In the genomic region with DNA sequence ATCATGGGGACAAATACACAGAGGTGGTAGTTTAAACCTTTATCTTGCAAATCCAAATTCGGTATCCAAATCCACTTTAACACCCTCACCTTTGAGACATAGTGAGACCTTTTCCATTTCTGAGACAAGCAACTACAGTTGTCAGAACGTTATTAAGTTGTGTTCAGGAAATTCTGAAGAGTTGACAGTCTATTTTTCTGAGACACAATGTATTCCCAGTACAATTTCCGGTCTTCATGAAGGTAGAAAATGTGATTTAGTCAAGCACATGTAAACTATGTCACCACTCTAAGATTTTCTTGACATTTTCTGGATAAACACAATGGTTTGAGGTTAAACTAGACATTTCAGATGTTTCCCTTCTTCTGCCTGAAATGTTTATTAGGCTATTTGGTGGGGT, we compare ENCODE assay signal across 32 cellular contexts. TPM values are rescaled to one million over a fixed set of nuclear protein-coding genes. Genes with fewer than 3 reads are reported as not detected.
"Had no signal": no experiment of that assay in that cellular context is flagged by ENCODE, and none has a peak within 500 bp of the region (broad histone marks: within the 10 kb centered on the region; RNA-seq: fewer than 3 reads in every experiment).

No MANE protein-coding gene starts in this region.

- H3K4me3 Mint-ChIP-seq: activated B cell treated with CpG ODN at 0.5 μM for 24 hours; activated CD8-positive, alpha-beta T cell treated with anti-CD3 and anti-CD28 coated beads for 36 hours; activated naive CD4-positive, alpha-beta T cell treated with anti-CD3 and anti-CD28 coated beads for 36 hours; activated naive CD4-positive, alpha-beta T cell treated with anti-CD3 and anti-CD28 coated beads, Interleukin-2, amount 50 U/mL, for 24 hours; activated naive CD8-positive, alpha-beta T cell treated with anti-CD3 and anti-CD28 coated beads for 36 hours; activated naive CD8-positive, alpha-beta T cell treated with anti-CD3 and anti-CD28 coated beads, Interleukin-2, amount 50 U/mL, for 24 hours; activated T-cell treated with anti-CD3 and anti-CD28 coated beads, Interleukin-2, amount 50 U/mL, for 4 hours; brain; T-helper 17 cell; T-helper 2 cell treated with Interferon-gamma antibody and Interleukin-4, amounts not matched to agents 5 μg/mL and 100 μg/mL, for 36 hours had no signal

- H3K4me3 ChIP-seq: adrenal gland, breast epithelium, cardiac muscle cell, colonic mucosa, esophagus squamous epithelium had no signal

- H3K9me3 Mint-ChIP-seq: activated CD8-positive, alpha-beta T cell treated with anti-CD3 and anti-CD28 coated beads for 36 hours; activated naive CD4-positive, alpha-beta T cell treated with anti-CD3 and anti-CD28 coated beads for 36 hours; activated naive CD4-positive, alpha-beta T cell treated with anti-CD3 and anti-CD28 coated beads, Interleukin-2, amount 50 U/mL, for 24 hours; activated naive CD8-positive, alpha-beta T cell treated with anti-CD3 and anti-CD28 coated beads, Interleukin-2, amount 50 U/mL, for 24 hours; activated T-cell treated with anti-CD3 and anti-CD28 coated beads, Interleukin-2, amount 50 U/mL, for 4 hours; activated T-helper 2 cell treated with anti-CD3 and anti-CD28 coated beads, Interferon-gamma antibody, Interleukin-2, Interleukin-4, amounts not matched to agents 10 μg/mL and 5 μg/mL and 100 μg/mL, durations not matched to agents 14 hours and 24 hours and 36 hours; brain; T-helper 2 cell treated with Interferon-gamma antibody and Interleukin-4, amounts not matched to agents 5 μg/mL and 100 μg/mL, for 36 hours had no signal

- H3K9me3 ChIP-seq: adrenal gland, breast epithelium, colonic mucosa, esophagus squamous epithelium had no signal

- H3K4me1 Mint-ChIP-seq: activated B cell treated with CpG ODN at 0.5 μM for 24 hours; activated naive CD4-positive, alpha-beta T cell treated with anti-CD3 and anti-CD28 coated beads, Interleukin-2, amount 50 U/mL, for 24 hours; activated naive CD8-positive, alpha-beta T cell treated with anti-CD3 and anti-CD28 coated beads for 36 hours; activated naive CD8-positive, alpha-beta T cell treated with anti-CD3 and anti-CD28 coated beads, Interleukin-2, amount 50 U/mL, for 24 hours; brain; T-helper 17 cell had no signal

- H3K36me3 ChIP-seq: adrenal gland, breast epithelium, cardiac muscle cell, colonic mucosa, esophagus squamous epithelium, WERI-Rb-1 had no signal

- H3K4me1 ChIP-seq: adrenal gland, breast epithelium, colonic mucosa, esophagus squamous epithelium had no signal

- H3K36me3 Mint-ChIP-seq: activated naive CD4-positive, alpha-beta T cell treated with anti-CD3 and anti-CD28 coated beads, Interleukin-2, amount 50 U/mL, for 24 hours; activated naive CD8-positive, alpha-beta T cell treated with anti-CD3 and anti-CD28 coated beads for 36 hours; brain had no signal

- H3K27me3 Mint-ChIP-seq: activated B cell treated with CpG ODN at 0.5 μM for 24 hours; activated CD8-positive, alpha-beta T cell treated with anti-CD3 and anti-CD28 coated beads for 36 hours; activated naive CD4-positive, alpha-beta T cell treated with anti-CD3 and anti-CD28 coated beads, Interleukin-2, amount 50 U/mL, for 24 hours; activated naive CD8-positive, alpha-beta T cell treated with anti-CD3 and anti-CD28 coated beads, Interleukin-2, amount 50 U/mL, for 24 hours; T-helper 17 cell had no signal

- DNase-seq: activated B cell treated with CpG ODN at 0.5 μM for 24 hours; activated CD4-positive, alpha-beta T cell treated with anti-CD3 and anti-CD28 coated beads for 48 hours; activated CD4-positive, alpha-beta T cell treated with anti-CD3 and anti-CD28 coated beads, Interleukin-2, amount 50 U/mL, for 1 hour; activated CD4-positive, alpha-beta T cell treated with anti-CD3 and anti-CD28 coated beads, Interleukin-2, amount 50 U/mL, for 48 hours; activated CD8-positive, alpha-beta memory T cell treated with anti-CD3 and anti-CD28 coated beads for 24 hours; activated CD8-positive, alpha-beta T cell treated with anti-CD3 and anti-CD28 coated beads for 36 hours; activated effector memory CD4-positive, alpha-beta T cell treated with anti-CD3 and anti-CD28 coated beads, Interleukin-2, amount 50 U/mL, for 16 hours; activated naive CD4-positive, alpha-beta T cell treated with anti-CD3 and anti-CD28 coated beads for 36 hours; activated naive CD8-positive, alpha-beta T cell treated with anti-CD3 and anti-CD28 coated beads for 36 hours; activated naive CD8-positive, alpha-beta T cell treated with anti-CD3 and anti-CD28 coated beads, Interleukin-2, amount 50 U/mL, for 24 hours; activated T-cell treated with anti-CD3 and anti-CD28 coated beads, Interleukin-2, amount 50 U/mL, for 4 hours; adrenal gland; amygdala; aorta; central memory CD4-positive, alpha-beta T cell; cerebellar nuclear complex; colonic mucosa; effector CD8-positive, alpha-beta T cell; esophagus squamous epithelium; T-helper 1 cell; T-helper 17 cell; T1000; WERI-Rb-1 had no signal

- ATAC-seq: activated CD4-positive, CD25-positive, alpha-beta regulatory T cell treated with anti-CD3 and anti-CD28 coated beads, Interleukin-2, amount 50 U/mL, for 24 hours; activated CD8-positive, alpha-beta T cell treated with anti-CD3 and anti-CD28 coated beads for 36 hours; activated naive CD8-positive, alpha-beta T cell treated with anti-CD3 and anti-CD28 coated beads, Interleukin-2, amount 50 U/mL, for 24 hours; activated T-cell treated with anti-CD3 and anti-CD28 coated beads, Interleukin-2, amount 50 U/mL, for 4 hours; T-helper 17 cell had no signal

- H3K27ac ChIP-seq: adrenal gland, breast epithelium, cardiac muscle cell, colonic mucosa, epithelial cell of prostate, esophagus squamous epithelium, WERI-Rb-1 had no signal

- H3K27ac Mint-ChIP-seq: activated B cell treated with CpG ODN at 0.5 μM for 24 hours; activated CD8-positive, alpha-beta T cell treated with anti-CD3 and anti-CD28 coated beads for 36 hours; activated naive CD4-positive, alpha-beta T cell treated with anti-CD3 and anti-CD28 coated beads for 36 hours; activated naive CD4-positive, alpha-beta T cell treated with anti-CD3 and anti-CD28 coated beads, Interleukin-2, amount 50 U/mL, for 24 hours; activated naive CD8-positive, alpha-beta T cell treated with anti-CD3 and anti-CD28 coated beads for 36 hours; activated naive CD8-positive, alpha-beta T cell treated with anti-CD3 and anti-CD28 coated beads, Interleukin-2, amount 50 U/mL, for 24 hours; activated T-helper 2 cell treated with anti-CD3 and anti-CD28 coated beads, Interferon-gamma antibody, Interleukin-2, Interleukin-4, amounts not matched to agents 10 μg/mL and 5 μg/mL and 100 μg/mL, durations not matched to agents 14 hours and 24 hours and 36 hours; brain; T-helper 17 cell; T-helper 2 cell treated with Interferon-gamma antibody and Interleukin-4, amounts not matched to agents 5 μg/mL and 100 μg/mL, for 36 hours had no signal

- H3K27me3 ChIP-seq: adrenal gland, breast epithelium, cardiac muscle cell, colonic mucosa, esophagus squamous epithelium had no signal

RNA-seq across cellular contexts. Expression of a gene that starts 10.8 kb away (rescaled TPM):
- total RNA-seq: activated B cell treated with CpG ODN at 0.5 μM for 24 hours; activated CD8-positive, alpha-beta T cell treated with anti-CD3 and anti-CD28 coated beads for 36 hours; activated naive CD4-positive, alpha-beta T cell treated with anti-CD3 and anti-CD28 coated beads for 36 hours; activated naive CD8-positive, alpha-beta T cell treated with anti-CD3 and anti-CD28 coated beads for 36 hours; activated T-helper 2 cell treated with anti-CD3 and anti-CD28 coated beads, Interferon-gamma antibody, Interleukin-2, Interleukin-4, amounts not matched to agents 10 μg/mL and 5 μg/mL and 100 μg/mL, durations not matched to agents 14 hours and 24 hours and 36 hours; dermis microvascular lymphatic vessel endothelial cell had no signal
